ENCODE assay signal across 8 cellular contexts in the genomic region with DNA sequence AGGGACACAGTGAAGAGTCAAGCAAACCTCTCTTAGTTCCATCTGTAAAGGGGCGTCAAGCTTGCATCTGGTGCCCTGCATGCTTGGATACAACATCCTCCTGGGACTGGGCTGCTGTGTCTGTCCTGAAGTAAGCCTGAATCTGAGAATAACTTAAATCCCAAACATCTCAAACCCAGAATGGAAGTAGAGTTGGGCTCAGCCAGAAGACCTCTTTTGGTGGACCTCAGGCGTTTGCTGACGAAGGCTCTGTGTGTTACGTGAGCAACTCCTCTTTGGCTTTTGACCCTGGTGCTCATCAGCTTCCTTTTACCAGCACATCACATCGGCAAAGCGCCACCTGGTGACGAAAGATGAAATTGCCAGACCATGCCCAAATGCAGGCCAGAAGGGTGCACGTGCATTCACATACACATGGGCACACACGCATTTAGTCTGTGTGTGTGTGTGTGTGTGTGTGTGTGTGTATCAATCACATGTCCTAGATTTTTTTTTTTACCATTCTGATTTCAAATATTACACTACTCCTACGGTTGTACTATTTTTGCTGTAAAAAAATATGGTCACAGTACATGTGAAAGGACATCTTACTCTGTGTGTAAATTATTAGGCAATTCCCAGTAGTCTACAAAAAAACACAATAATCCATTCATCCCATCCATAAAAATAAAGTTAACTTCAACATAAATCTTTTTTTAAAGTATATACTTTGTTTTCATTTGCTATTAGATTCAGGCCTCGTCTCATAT. TPM values are rescaled to one million over a fixed set of nuclear protein-coding genes. Genes with fewer than 3 reads are reported as not detected.
DNase-seq lines count a peak whose midpoint lies in the region; ATAC-seq and TF ChIP-seq lines count a peak whose summit lies in the region.

No MANE protein-coding gene starts in this region.

- peak; percentile 84 for TF ChIP-seq CTCF in GM06990 (IDR thresholded peaks at IDR 0.05; ENCODE audit: insufficient read depth, low read length, poor library complexity, severe bottlenecking)

- no peaks in the 10 kb centered on the region for H3K27me3 ChIP-seq in GM06990 (replicated peaks; ENCODE audit: control insufficient read depth, insufficient read depth, low read length)

- H3K4me3 ChIP-seq in GM06990 (replicated peaks; ENCODE audit: low read depth, low read length), result no peak overlapping the region

- no peaks in the 10 kb centered on the region for H3K36me3 ChIP-seq in GM06990 (ENCODE audit: control insufficient read depth, insufficient read depth, low read length)

- DNase-seq in GM06990 (ENCODE audit: extremely low read depth, insufficient read length) (peak; percentile 75), NCI-H69 (lab: John Stamatoyannopoulos, UW) (peak; percentile 88), cerebellum (ENCODE audit: low spot score) (peak; percentile 77), left lobe of liver (ENCODE audit: low spot score) (peak; percentile 92)
- peak; percentile 94 to 97 for DNase-seq in activated CD4-positive, alpha-beta T cell treated with anti-CD3 and anti-CD28 coated beads for 24 hours (ENCODE audit: low read depth in 2 of 2)
- DNase-seq in stimulated activated CD4-positive, alpha-beta T cell treated with anti-CD3 and anti-CD28 coated beads, Interleukin-4, amount 100 ng/mL, for 24 hours, result peak; percentile 97

- ATAC-seq in HG03521 (IDR thresholded peaks at IDR 0.05; ENCODE audit: unreplicated experiment) (peak; percentile 62), left lobe of liver (peak; percentile 96), GM21447 (IDR thresholded peaks at IDR 0.05; ENCODE audit: unreplicated experiment) (no peak)

RNA-seq across cellular contexts. Expression of a gene that starts 41.1 kb away (rescaled TPM):
- total RNA-seq in cerebellum, result 7.8 TPM
- total RNA-seq in left lobe of liver, result 0.08 TPM

RNA-seq across cellular contexts. Expression of a gene that starts 58.1 kb away (rescaled TPM):
- total RNA-seq in cerebellum (33.8 TPM), left lobe of liver (12.4 TPM)
